In the genomic region with DNA sequence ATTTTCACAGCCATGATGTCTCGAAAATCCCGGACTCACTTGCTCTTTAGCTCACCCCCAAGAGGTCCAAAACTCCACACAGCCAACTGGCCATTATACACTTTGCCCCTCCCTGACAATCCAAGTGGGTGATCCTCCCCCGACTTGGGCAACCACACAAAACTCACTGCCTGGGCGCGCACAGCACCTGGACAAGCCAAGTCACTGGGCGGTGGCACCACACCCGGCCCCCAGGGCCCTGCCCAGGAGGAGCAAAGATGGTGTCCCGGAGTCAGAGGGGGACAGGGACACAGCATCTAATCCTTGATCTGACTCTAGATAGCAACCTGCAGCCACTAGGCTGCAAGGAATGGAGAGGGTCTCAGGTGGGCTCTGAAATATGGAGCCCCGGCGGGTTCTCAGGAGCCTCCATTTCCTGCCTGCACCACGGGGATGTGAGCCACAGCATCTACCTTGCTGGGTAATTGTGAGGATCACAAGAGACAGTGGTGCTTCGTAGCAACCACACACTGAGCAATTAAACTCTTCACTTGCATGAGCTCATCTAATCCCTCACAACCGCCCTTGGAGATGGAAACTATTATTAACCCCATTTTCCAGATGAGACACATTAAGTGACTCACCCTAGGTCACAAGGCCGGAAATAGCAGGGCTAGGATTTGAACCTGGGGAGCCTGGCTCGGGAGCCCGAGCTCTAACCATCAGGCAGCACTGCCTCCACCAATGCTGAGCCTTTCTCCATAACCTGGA, we compare ENCODE assay signal across 16 cellular contexts.
"Had no signal": no experiment of that assay in that cellular context is flagged by ENCODE, and none has a peak within 500 bp of the region (broad histone marks: within the 10 kb centered on the region; RNA-seq: fewer than 3 reads in every experiment).

No MANE protein-coding gene starts in this region.

- H3K27ac Mint-ChIP-seq: activated naive CD8-positive, alpha-beta T cell treated with anti-CD3 and anti-CD28 coated beads, Interleukin-2, amount 10 ng/mL, durations not matched to agents 7 days and 5 days; type B pancreatic cell had no signal

- H3K27me3 Mint-ChIP-seq: activated naive CD8-positive, alpha-beta T cell treated with anti-CD3 and anti-CD28 coated beads, Interleukin-2, amount 10 ng/mL, durations not matched to agents 7 days and 5 days; type B pancreatic cell had no signal

- H3K9me3 Mint-ChIP-seq: activated naive CD8-positive, alpha-beta T cell treated with anti-CD3 and anti-CD28 coated beads, Interleukin-2, amount 10 ng/mL, durations not matched to agents 7 days and 5 days; central memory CD8-positive, alpha-beta T cell; stimulated activated naive CD8-positive, alpha-beta T cell treated with anti-CD3 and anti-CD28 coated beads, Interleukin-15, amount 100 ng/mL, for 72 hours; type B pancreatic cell had no signal

- H3K4me3 ChIP-seq: coronary artery, esophagus squamous epithelium, prostate gland, spleen had no signal

- H3K4me3 Mint-ChIP-seq: activated naive CD8-positive, alpha-beta T cell treated with anti-CD3 and anti-CD28 coated beads, Interleukin-2, amount 10 ng/mL, durations not matched to agents 7 days and 5 days; brain; central memory CD8-positive, alpha-beta T cell; stimulated activated naive CD8-positive, alpha-beta T cell treated with anti-CD3 and anti-CD28 coated beads, Interleukin-15, amount 100 ng/mL, for 72 hours; type B pancreatic cell had no signal

- H3K4me1 ChIP-seq: prostate gland, spleen had no signal

- H3K9me3 ChIP-seq: esophagus squamous epithelium, prostate gland, spleen had no signal

- H3K27ac ChIP-seq: coronary artery, esophagus squamous epithelium, prostate gland, spleen had no signal

- H3K36me3 ChIP-seq: prostate gland, spleen had no signal

- H3K4me1 Mint-ChIP-seq: activated naive CD8-positive, alpha-beta T cell treated with anti-CD3 and anti-CD28 coated beads, Interleukin-2, amount 10 ng/mL, durations not matched to agents 7 days and 5 days; central memory CD8-positive, alpha-beta T cell; stimulated activated naive CD8-positive, alpha-beta T cell treated with anti-CD3 and anti-CD28 coated beads, Interleukin-15, amount 100 ng/mL, for 72 hours had no signal

- DNase-seq: activated CD4-positive, alpha-beta T cell treated with anti-CD3 and anti-CD28 coated beads, Interleukin-2, amount 50 U/mL, for 1 hour; activated naive CD4-positive, alpha-beta T cell; activated naive CD8-positive, alpha-beta T cell treated with anti-CD3 and anti-CD28 coated beads, Interleukin-2, amount 10 ng/mL, durations not matched to agents 7 days and 5 days; esophagus squamous epithelium; foreskin fibroblast; glutamatergic neuron; hypothalamus; kidney glomerular epithelial cell; right cardiac atrium; spleen; stimulated activated naive CD8-positive, alpha-beta T cell treated with anti-CD3 and anti-CD28 coated beads, Interleukin-15, amount 100 ng/mL, for 72 hours had no signal

- H3K36me3 Mint-ChIP-seq: activated naive CD8-positive, alpha-beta T cell treated with anti-CD3 and anti-CD28 coated beads, Interleukin-2, amount 10 ng/mL, durations not matched to agents 7 days and 5 days had no signal
